ENCODE assay signal across 8 cellular contexts in genomic region chr4:121869841-121870822, GRCh38. TPM values are rescaled to one million over a fixed set of nuclear protein-coding genes. Genes with fewer than 3 reads are reported as not detected.
DNase-seq lines count a peak whose midpoint lies in the region; ATAC-seq lines count a peak whose summit lies in the region.

A gene with protein sequence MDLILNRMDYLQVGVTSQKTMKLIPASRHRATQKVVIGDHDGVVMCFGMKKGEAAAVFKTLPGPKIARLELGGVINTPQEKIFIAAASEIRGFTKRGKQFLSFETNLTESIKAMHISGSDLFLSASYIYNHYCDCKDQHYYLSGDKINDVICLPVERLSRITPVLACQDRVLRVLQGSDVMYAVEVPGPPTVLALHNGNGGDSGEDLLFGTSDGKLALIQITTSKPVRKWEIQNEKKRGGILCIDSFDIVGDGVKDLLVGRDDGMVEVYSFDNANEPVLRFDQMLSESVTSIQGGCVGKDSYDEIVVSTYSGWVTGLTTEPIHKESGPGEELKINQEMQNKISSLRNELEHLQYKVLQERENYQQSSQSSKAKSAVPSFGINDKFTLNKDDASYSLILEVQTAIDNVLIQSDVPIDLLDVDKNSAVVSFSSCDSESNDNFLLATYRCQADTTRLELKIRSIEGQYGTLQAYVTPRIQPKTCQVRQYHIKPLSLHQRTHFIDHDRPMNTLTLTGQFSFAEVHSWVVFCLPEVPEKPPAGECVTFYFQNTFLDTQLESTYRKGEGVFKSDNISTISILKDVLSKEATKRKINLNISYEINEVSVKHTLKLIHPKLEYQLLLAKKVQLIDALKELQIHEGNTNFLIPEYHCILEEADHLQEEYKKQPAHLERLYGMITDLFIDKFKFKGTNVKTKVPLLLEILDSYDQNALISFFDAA (minus strand): TSS chr4:121870474. CDS start chr4:121870313, 161 bp downstream.

- H3K27ac Mint-ChIP-seq in dendritic cell treated with granulocyte-macrophage colony-stimulating factor and Interleukin-4, amounts not matched to agents 40 ng/mL and 50 ng/mL, for 4 days = peak within 1 kb of the TSS; percentile 91

- peak; percentile 99 for ATAC-seq in GM19372 (IDR thresholded peaks at IDR 0.05; ENCODE audit: low read depth, unreplicated experiment)
- peak; percentile 98 for ATAC-seq in HG03558 (IDR thresholded peaks at IDR 0.05; ENCODE audit: extremely low read depth, unreplicated experiment)
- ATAC-seq in left lobe of liver = peak; percentile 100

- intact Hi-C loops in dendritic cell treated with granulocyte-macrophage colony-stimulating factor and Interleukin-4, amounts not matched to agents 40 ng/mL and 50 ng/mL, for 4 days (cut with micrococcal nuclease) = loop anchor here (1.0 to 5.0 kb wide), 3 partner anchors 46 to 277 kb away; no protein-coding TSS in a partner anchor

- peaks cover 6% of the 10 kb centered on the region for H3K27me3 Mint-ChIP-seq in dendritic cell treated with granulocyte-macrophage colony-stimulating factor and Interleukin-4, amounts not matched to agents 40 ng/mL and 50 ng/mL, for 4 days

- H3K36me3 Mint-ChIP-seq in dendritic cell treated with granulocyte-macrophage colony-stimulating factor and Interleukin-4, amounts not matched to agents 40 ng/mL and 50 ng/mL, for 4 days (ENCODE audit: low read depth) = peaks cover 24% of the 10 kb centered on the region

- peak within 1 kb of the TSS; percentile 92 for H3K4me3 Mint-ChIP-seq in dendritic cell treated with granulocyte-macrophage colony-stimulating factor and Interleukin-4, amounts not matched to agents 40 ng/mL and 50 ng/mL, for 4 days

- peaks cover 13% of the 10 kb centered on the region for H3K4me1 Mint-ChIP-seq in dendritic cell treated with granulocyte-macrophage colony-stimulating factor and Interleukin-4, amounts not matched to agents 40 ng/mL and 50 ng/mL, for 4 days (ENCODE audit: low read depth)

- peak; percentile 30 to 97 (median 90) for DNase-seq in C1 segment of cervical spinal cord (lab: John Stamatoyannopoulos, UW)
- DNase-seq in NCI-H774 (lab: John Stamatoyannopoulos, UW) = peak; percentile 85
- DNase-seq in activated CD4-positive, alpha-beta T cell treated with anti-CD3 and anti-CD28 coated beads, Interleukin-2, amount 50 U/mL, for 4 hours = peak; percentile 96 to 98
- DNase-seq in left lobe of liver (ENCODE audit: low spot score) = peak; percentile 96
- DNase-seq in stimulated activated CD4-positive, alpha-beta T cell treated with anti-CD3 and anti-CD28 coated beads, Interleukin-2, amount 100 ng/mL, for 4 hours (ENCODE audit: low read depth) = peak; percentile 97

- no peaks in the 10 kb centered on the region for H3K9me3 Mint-ChIP-seq in dendritic cell treated with granulocyte-macrophage colony-stimulating factor and Interleukin-4, amounts not matched to agents 40 ng/mL and 50 ng/mL, for 4 days

RNA-seq across cellular contexts. Expression of the gene that starts here (rescaled TPM):
- 3.1 TPM for total RNA-seq in left lobe of liver

Comparison
In these comparisons a context has a peak if more than half of its experiments do, and no peak if none do; other contexts are left out.
1. Peak in every context shown above with its lines: DNase-seq and ATAC-seq.